In genomic region chr13:48094404-48094780, GRCh38 we compare ENCODE assay signal across 8 cellular contexts. TPM values are rescaled to one million over a fixed set of nuclear protein-coding genes. Genes with fewer than 3 reads are reported as not detected.
A peak's percentile ranks its signal among the peaks of the same experiment; 100 is the strongest.
DNase-seq lines count a peak whose midpoint lies in the region; ATAC-seq, FAIRE-seq and TF ChIP-seq lines count a peak whose summit lies in the region.

No MANE protein-coding gene starts in this region.

- H2AFZ ChIP-seq in K562 (ENCODE audit: low read depth, low read length), result peak overlapping the region; percentile 87

- H3K36me3 ChIP-seq in HUES64 (ENCODE audit: insufficient read depth, low read length) (no peaks in the 10 kb centered on the region), K562 (ENCODE audit: control insufficient read depth, insufficient read depth, low read length) (peaks cover 11% of the 10 kb centered on the region; the same call in 2 of the 3 replicates), kidney (ENCODE audit: control insufficient read depth in 1 of 2, insufficient read depth in 2 of 2, low read length in 2 of 2) (no peaks in the 10 kb centered on the region), stomach (peaks cover 0 to 4% (median 2%) of the 10 kb centered on the region in 4 donors)

- POLR2A ChIA-PET in K562 (lab: Yijun Ruan, JAX), result interaction anchor here (0.5 to 1.0 kb wide), 2 partner anchors 44 to 185 kb away, joined by 3 to 5 read pairs; no protein-coding TSS in a partner anchor

- H3K27ac ChIP-seq in 22Rv1 (peak overlapping the region; percentile 57), HUES64 (ENCODE audit: low read depth, low read length) (peak overlapping the region; percentile 74), K562 (ENCODE audit: extremely low read depth, low read depth, low read length) (peak overlapping the region; percentile 83), kidney (ENCODE audit: low read depth in 2 of 2, low read length in 2 of 2) (peak overlapping the region; percentile 59 to 64), stomach (peak overlapping the region; percentile 78 to 96 (median 86))

- H3K79me2 ChIP-seq in K562 (ENCODE audit: control insufficient read depth, insufficient read depth, low read length), result peaks cover 56% of the 10 kb centered on the region

- 0% methylated on average over 14 of the region's 14 CpGs for WGBS in HUES64
- 1% methylated on average over 13 of the region's 14 CpGs for WGBS in K562 (ENCODE audit: insufficient coverage, low coverage, missing lambda C conversion rate)
- WGBS in stomach, 5 donors, result 0 to 1% (median 0%) methylated on average over 13 to 14 of the region's 14 CpGs

- in situ Hi-C loops in K562 (cut with MboI), result no loop called here

- no peak for TF ChIP-seq RAD21 in K562 (CRISPR knock-in tag; conservative IDR thresholded peaks at IDR 0.05 in 1 of 2, IDR thresholded peaks at IDR 0.05 in 1 of 2)

- intact Hi-C loops in K562 (cut with micrococcal nuclease) (no loop called here), kidney (cut with DNase I) (no loop called here), stomach (cut with DNase I; ENCODE audit: low total_unique reads) (loop anchor here (10.0 kb wide), 1 partner anchor 50 kb away; no protein-coding TSS in a partner anchor)

- TF ChIP-seq EP300 in K562 (IDR thresholded peaks at IDR 0.05; ENCODE audit: low read length), result no peak
- TF ChIP-seq EP300 in stomach (IDR thresholded peaks at IDR 0.05), result no peak

- peaks cover 25% of the 10 kb centered on the region for H3K4me1 ChIP-seq in HUES64 (ENCODE audit: insufficient read depth, low read length)
- peaks cover 0 to 3% of the 10 kb centered on the region in 2 experiments; a peak in 2 of 5 replicates for H3K4me1 ChIP-seq in K562 (replicated peaks in 1 of 2; ENCODE audit: control insufficient read depth in 2 of 2, insufficient read depth in 2 of 2, low read length in 2 of 2)
- peaks cover 11 to 34% of the 10 kb centered on the region in 2 donors for H3K4me1 ChIP-seq in kidney (ENCODE audit: control insufficient read depth in 1 of 2, insufficient read depth in 1 of 2, low read depth in 1 of 2, low read length in 2 of 2)
- peaks cover 12 to 67% (median 38%) of the 10 kb centered on the region in 4 donors for H3K4me1 ChIP-seq in stomach

- H4K20me1 ChIP-seq in K562 (replicated peaks; ENCODE audit: control insufficient read depth, insufficient read depth, low read length), result peaks cover 12% of the 10 kb centered on the region

- H3K9me1 ChIP-seq in K562 (ENCODE audit: control insufficient read depth, insufficient read depth, low read length), result no peaks in the 10 kb centered on the region

- TF ChIP-seq CTCF in 22Rv1 (IDR thresholded peaks at IDR 0.05) (no peak), K562 (IDR thresholded peaks at IDR 0.05 in 2 of 3, conservative IDR thresholded peaks at IDR 0.05 in 1 of 3; ENCODE audit: insufficient read depth in 2 of 3, low read depth in 1 of 3, low read length in 3 of 3) (no peak), kidney (IDR thresholded peaks at IDR 0.05; ENCODE audit: borderline replicate concordance, extremely low read depth, insufficient read depth) (no peak), stomach (IDR thresholded peaks at IDR 0.05) (no peak)

- TSS peak; percentile 46 for BruUV-seq in K562 (replicated peaks; lab: Mats Ljungman, UMichigan)

- TF ChIP-seq POLR2A in K562 (conservative IDR thresholded peaks at IDR 0.05) (no peak), stomach (IDR thresholded peaks at IDR 0.05) (no peak)

- no peaks in the 10 kb centered on the region for H3K9me3 ChIP-seq in HUES64 (ENCODE audit: insufficient read depth, low read depth, low read length)
- 0 out of 2 replicates have a peak, but pooled peaks cover 3% of the 10 kb centered on the region for H3K9me3 ChIP-seq in K562 (replicated peaks; ENCODE audit: control insufficient read depth, insufficient read depth, low read depth, low read length)
- H3K9me3 ChIP-seq in kidney (ENCODE audit: control insufficient read depth in 1 of 2, low read length in 2 of 2), result no peaks in the 10 kb centered on the region
- H3K9me3 ChIP-seq in stomach, result no peaks in the 10 kb centered on the region

- ATAC-seq in GM19023 (IDR thresholded peaks at IDR 0.05; ENCODE audit: unreplicated experiment) (peak; percentile 8), K562 (peak; percentile 61), GM18873 (IDR thresholded peaks at IDR 0.05; ENCODE audit: low FRiP score, unreplicated experiment) (no peak)

- H3K9ac ChIP-seq in HUES64 (ENCODE audit: low read depth, low read length) (peak overlapping the region; percentile 98), K562 (ENCODE audit: insufficient read depth in 1 of 2, low read depth in 2 of 2, low read length in 2 of 2) (peak overlapping the region; percentile 92 to 94), kidney (ENCODE audit: low read length in 2 of 2) (peak overlapping the region; percentile 94 to 95)

- H3K4me2 ChIP-seq in K562 (ENCODE audit: insufficient read depth, low read length), result peak overlapping the region; percentile 84

- DNase-seq in K562 (ENCODE audit: extremely low read depth in 1 of 4, low spot score in 3 of 4) (peak in 2 of 4 experiments; percentile 19 to 21), kidney (no peak), stomach (no peak), NCI-H510A (lab: John Stamatoyannopoulos, UW) (no peak)

- FAIRE-seq in K562 (lab: Jason Lieb, UNC), result no peak
- no peak for FAIRE-seq in kidney (lab: Jason Lieb, UNC)

- H3K4me3 ChIP-seq in HUES64 (ENCODE audit: low read length), result peak overlapping the region; percentile 94
- peak overlapping the region; percentile 96 for H3K4me3 ChIP-seq in K562
- H3K4me3 ChIP-seq in kidney (ENCODE audit: low read length in 2 of 2), result peak overlapping the region; percentile 93 to 96
- H3K4me3 ChIP-seq in stomach, result peak overlapping the region; percentile 75 to 100 (median 99)

- CTCF ChIA-PET in K562 (lab: Yijun Ruan, JAX; ENCODE audit: low intra/inter-chr PET ratio), result no interaction called here

- H3K27me3 ChIP-seq in HUES64 (ENCODE audit: insufficient read depth, low read length), result no peaks in the 10 kb centered on the region
- no peaks in the 10 kb centered on the region for H3K27me3 ChIP-seq in K562 (ENCODE audit: control insufficient read depth in 2 of 2, insufficient read depth in 2 of 2, low read length in 2 of 2)
- no peaks in the 10 kb centered on the region for H3K27me3 ChIP-seq in stomach

TF ChIP-seq in K562, 482 proteins besides CTCF, POLR2A, EP300 and RAD21 (continues in another document):
- TF ChIP-seq USF1 (CRISPR knock-in tag; IDR thresholded peaks at IDR 0.05) (no peak), CBX1 (IDR thresholded peaks at IDR 0.05; ENCODE audit: low read depth) (no peak)

RNA-seq across cellular contexts. Expression of gene MED4, which starts 0.5 kb away (rescaled TPM):
- 44.5 TPM for polyA plus RNA-seq in HUES64 (2013, experiment 1 of 2)
- 47.2 TPM for polyA plus RNA-seq in HUES64 (2013, experiment 2 of 2)
- total RNA-seq in K562 (2011; cell fraction: chromatin; rRNA removed; ENCODE audit: low replicate concordance), result 5.6 and 20.3 TPM in 2 replicates
- total RNA-seq in K562 (2011; cell fraction: nucleolus; rRNA removed), result 5.7 and 7.8 TPM in 2 replicates
- 10.4 and 21.2 TPM in 2 replicates for total RNA-seq in K562 (2011; cell fraction: nucleoplasm; rRNA removed)
- 22.2 and 24.5 TPM in 2 replicates for total RNA-seq in K562 (2014; rRNA removed)
- total RNA-seq in K562 (2014; rRNA removed; fragmentation: Illumina TruSeq; extraction: Trizol), result 35.7 and 45.1 TPM in 2 replicates
- total RNA-seq in K562 (2015; rRNA removed; fragmentation: Illumina TruSeq; extraction: Trizol), result 33.8 and 35.2 TPM in 2 replicates
- total RNA-seq in K562 (2021), result 29.9 and 34.1 TPM in 2 replicates
- 61.5 and 80.8 TPM in 2 replicates for polyA plus RNA-seq in K562 (2011; rRNA removed)
- 22.5 and 37.4 TPM in 2 replicates for polyA plus RNA-seq in K562 (2011; cell fraction: cytosol; rRNA removed)
- polyA plus RNA-seq in K562 (2011; cell fraction: nucleus; rRNA removed), result 11.1 and 16.6 TPM in 2 replicates
- polyA plus RNA-seq in K562 (2012), result 25.7 and 37.5 TPM in 2 replicates
- polyA plus RNA-seq in K562 (2014; fragmentation: Illumina TruSeq; extraction: Trizol), result 59.6 and 63.6 TPM in 2 replicates
- 10 to 100 TPM; 73.5 to 87.3 TPM for polyA plus RNA-seq in K562 (2014; fragmentation: Nextera tagmentation; extraction: Ambion mirVana)
- polyA plus RNA-seq in K562 (2014; rRNA removed), result 55.3 and 58.3 TPM in 2 replicates
- polyA minus RNA-seq in K562 (2011; rRNA and poly(A)+ RNA removed), result 26.2 and 26.9 TPM in 2 replicates
- polyA minus RNA-seq in K562 (2011; cell fraction: cytosol; rRNA and poly(A)+ RNA removed), result 11.5 and 20.2 TPM in 2 replicates
- 4.2 and 12.6 TPM in 2 replicates for polyA minus RNA-seq in K562 (2011; cell fraction: nucleus; rRNA and poly(A)+ RNA removed)
- total RNA-seq in kidney, result 50.8 TPM
- 54.3 TPM for polyA plus RNA-seq in kidney (ENCODE audit: insufficient read depth, low read depth, low replicate concordance)
- total RNA-seq in stomach, result 10 to 100 TPM in 4 of 5 donors, 1 to 10 TPM in 1; 7.0 to 68.3 (median 25.9) TPM
- polyA plus RNA-seq in stomach, result 10 to 100 TPM; 39.7 to 66.9 (median 51.1) TPM

RNA-seq across cellular contexts. Expression of gene NUDT15, which starts 56.9 kb away (rescaled TPM):
- 54.5 TPM for polyA plus RNA-seq in HUES64 (2013, experiment 1 of 2)
- 55.9 TPM for polyA plus RNA-seq in HUES64 (2013, experiment 2 of 2)
- total RNA-seq in K562 (2011; cell fraction: chromatin; rRNA removed; ENCODE audit: low replicate concordance), result 0.93 and 3.4 TPM in 2 replicates
- total RNA-seq in K562 (2011; cell fraction: nucleolus; rRNA removed), result 1.7 and 2.1 TPM in 2 replicates
- 3.4 and 6.3 TPM in 2 replicates for total RNA-seq in K562 (2011; cell fraction: nucleoplasm; rRNA removed)
- total RNA-seq in K562 (2014; rRNA removed) (14.2 and 14.6 TPM in 2 replicates), K562 (2014; rRNA removed; fragmentation: Illumina TruSeq; extraction: Trizol) (25.0 and 25.3 TPM in 2 replicates), K562 (2015; rRNA removed; fragmentation: Illumina TruSeq; extraction: Trizol) (24.8 and 26.9 TPM in 2 replicates), K562 (2021) (14.4 and 15.6 TPM in 2 replicates), kidney (11.9 TPM), stomach (10 to 100 TPM in 2 of 5 donors, 1 to 10 TPM in 1, under 1 TPM in 1, not detected in 1; 0.89 to 18.0 (median 13.4) TPM)
- polyA plus RNA-seq in K562 (2011; rRNA removed) (18.6 and 23.2 TPM in 2 replicates), K562 (2014; fragmentation: Illumina TruSeq; extraction: Trizol) (19.4 and 25.6 TPM in 2 replicates), K562 (2014; fragmentation: Nextera tagmentation; extraction: Ambion mirVana) (10 to 100 TPM; 19.0 to 21.6 TPM), K562 (2014; rRNA removed) (19.5 and 21.4 TPM in 2 replicates), kidney (ENCODE audit: insufficient read depth, low read depth, low replicate concordance) (19.7 TPM), stomach (10 to 100 TPM; 11.5 to 22.5 (median 20.2) TPM)
- 7.6 and 16.8 TPM in 2 replicates for polyA plus RNA-seq in K562 (2011; cell fraction: cytosol; rRNA removed)
- 2.0 and 3.8 TPM in 2 replicates for polyA plus RNA-seq in K562 (2011; cell fraction: nucleus; rRNA removed)
- polyA plus RNA-seq in K562 (2012), result 15.4 and 17.3 TPM in 2 replicates
- polyA minus RNA-seq in K562 (2011; rRNA and poly(A)+ RNA removed), result 5.7 and 6.7 TPM in 2 replicates
- polyA minus RNA-seq in K562 (2011; cell fraction: cytosol; rRNA and poly(A)+ RNA removed), result 3.3 and 4.0 TPM in 2 replicates
- polyA minus RNA-seq in K562 (2011; cell fraction: nucleus; rRNA and poly(A)+ RNA removed), result 0.94 and 2.3 TPM in 2 replicates
